ENCODE assay signal across 8 cellular contexts in genomic region chr12:100987552-100988277, GRCh38.
A peak's percentile ranks its signal among the peaks of the same experiment; 100 is the strongest.
DNase-seq lines count a peak whose midpoint lies in the region; ATAC-seq and TF ChIP-seq lines count a peak whose summit lies in the region.

No MANE protein-coding gene starts in this region.

- peaks cover 6 to 8% of the 10 kb centered on the region in 2 donors for H3K4me1 ChIP-seq in aorta (ENCODE audit: control insufficient read depth in 1 of 2, insufficient read depth in 2 of 2, low read length in 2 of 2)

- peak; percentile 50 for TF ChIP-seq CTCF in foreskin fibroblast (IDR thresholded peaks at IDR 0.05; ENCODE audit: low read depth, low read length)

- intact Hi-C loops in aorta (cut with DNase I) = loop anchor here in 1 of 2 donors (2.0 kb wide), 1 partner anchor 89 kb away; no protein-coding TSS in a partner anchor

- 28 to 36% methylated on average over 4 of the region's 4 CpGs for WGBS in aorta, 2 donors

- H3K9me3 ChIP-seq in aorta (ENCODE audit: control insufficient read depth, low read length) = peaks cover 1% of the 10 kb centered on the region

- ATAC-seq in GM21367 (IDR thresholded peaks at IDR 0.05; ENCODE audit: unreplicated experiment) = peak; percentile 97
- ATAC-seq in HG03442 (IDR thresholded peaks at IDR 0.05; ENCODE audit: unreplicated experiment) = peak; percentile 97
- ATAC-seq in aorta (ENCODE audit: low FRiP score) = no peak

- peak overlapping the region in 1 of 2 donors; percentile 48 for H3K27ac ChIP-seq in aorta (ENCODE audit: low read depth in 1 of 2, low read length in 2 of 2)

- DNase-seq in NCI-H2227 (lab: John Stamatoyannopoulos, UW; ENCODE audit: unreplicated experiment) (peak; percentile 36), NCI-H2227 treated with DMSO at 0.1 percent for 48 hours (lab: John Stamatoyannopoulos, UW) (no peak), SIG-M5 treated with dmso at 0.1 percent for 504 hours (lab: John Stamatoyannopoulos, UW; ENCODE audit: unreplicated experiment) (peak; percentile 85), foreskin fibroblast (peak; percentile 66 to 69), aorta (peak; percentile 59 to 71)
- DNase-seq in stimulated activated CD4-positive, alpha-beta T cell treated with anti-CD3 and anti-CD28 coated beads, Interleukin-4, amount 100 ng/mL, for 24 hours = no peak

- no peaks in the 10 kb centered on the region for H3K36me3 ChIP-seq in aorta (ENCODE audit: control insufficient read depth in 1 of 2, insufficient read depth in 2 of 2, low read length in 1 of 2)

- H3K4me3 ChIP-seq in foreskin fibroblast (ENCODE audit: low read depth in 1 of 2, low read length in 2 of 2) (no peak overlapping the region), aorta (ENCODE audit: low read length in 2 of 2) (no peak overlapping the region)

- H3K27me3 ChIP-seq in aorta (ENCODE audit: control insufficient read depth in 1 of 2, insufficient read depth in 2 of 2, low read length in 1 of 2) = peaks cover 0 to 2% of the 10 kb centered on the region in 2 donors

Comparison
In these comparisons a context has a peak if more than half of its experiments do, and no peak if none do; other contexts are left out.
1. DNase-seq: peak in NCI-H2227 (single experiment), SIG-M5 treated with dmso at 0.1 percent for 504 hours (single experiment), foreskin fibroblast (2 of 2) and aorta (2 of 2); none in NCI-H2227 treated with DMSO at 0.1 percent for 48 hours (single experiment) and stimulated activated CD4-positive, alpha-beta T cell treated with anti-CD3 and anti-CD28 coated beads, Interleukin-4, amount 100 ng/mL, for 24 hours (single experiment).